Comparison of ENCODE assay signal across 30 cellular contexts in the genomic region with DNA sequence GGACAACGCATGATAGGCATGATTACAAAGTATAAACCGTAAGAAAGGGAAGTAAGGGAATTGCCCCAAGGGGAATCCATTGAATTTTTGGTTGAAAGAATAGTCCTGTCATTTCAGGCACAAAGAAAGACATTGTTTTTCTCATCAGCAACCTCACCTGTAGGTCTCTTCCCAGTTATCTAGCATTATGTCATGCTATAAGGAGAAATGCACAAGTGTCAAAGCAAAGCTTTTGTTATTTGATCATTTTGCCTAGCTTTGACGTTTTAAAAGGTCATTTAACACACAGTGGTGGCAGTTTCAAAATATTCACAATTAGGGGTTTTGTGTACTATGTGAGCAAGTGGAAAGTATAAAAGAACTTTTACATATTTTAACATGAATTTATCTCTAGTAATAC.
"Had no signal": no experiment of that assay in that cellular context is flagged by ENCODE, and none has a peak within 500 bp of the region (broad histone marks: within the 10 kb centered on the region; RNA-seq: fewer than 3 reads in every experiment).

No MANE protein-coding gene starts in this region.

- FAIRE-seq: urothelium cell line had no signal

- DNase-seq: naive thymus-derived CD8-positive, alpha-beta T cell; nephron progenitor cell; occipital lobe; ovary; posterior cingulate gyrus; psoas muscle; right cardiac atrium; right lobe of liver; sigmoid colon; small intestine; stimulated activated CD4-positive, alpha-beta T cell treated with anti-CD3 and anti-CD28 coated beads, Interleukin-15, amount 100 ng/mL, for 24 hours; stimulated activated CD4-positive, alpha-beta T cell treated with anti-CD3 and anti-CD28 coated beads, Interleukin-2, amount 100 ng/mL, for 24 hours; stimulated activated CD4-positive, alpha-beta T cell treated with anti-CD3 and anti-CD28 coated beads, Interleukin-2, amount 100 ng/mL, for 48 hours; stimulated activated CD4-positive, alpha-beta T cell treated with anti-CD3 and anti-CD28 coated beads, Interleukin-4, amount 100 ng/mL, for 24 hours; stimulated activated naive B cell treated with anti-CD40 and anti-IgM and Interleukin-4, amounts not matched to agents 10 μg/mL and 1 μg/mL and 100 μg/mL, for 72 hours; stimulated activated naive CD4-positive, alpha-beta T cell treated with Interleukin-2 at 50 U/mL for 16 hours; stomach; testis; tibial artery; transverse colon; upper lobe of left lung had no signal

- H3K4me1 ChIP-seq: neural progenitor cell, parathyroid adenoma, psoas muscle, right lobe of liver, sigmoid colon, stomach, suprapubic skin, testis, tibial artery, transverse colon, upper lobe of left lung, vagina had no signal

- H3K27me3 Mint-ChIP-seq: naive thymus-derived CD8-positive, alpha-beta T cell; natural killer cell treated with Interleukin-12 subunit alpha and Interleukin-12 subunit beta and Interleukin-15 and Interleukin-18, amount 100 ng/mL, for 72 hours; progenitor cell of endocrine pancreas; stimulated activated naive B cell treated with anti-CD40 and anti-IgM and Interleukin-4, amounts not matched to agents 10 μg/mL and 1 μg/mL and 100 μg/mL, for 72 hours; stimulated activated naive CD8-positive, alpha-beta T cell treated with anti-CD3 and anti-CD28 coated beads, Interleukin-15, Interleukin-2, amounts not matched to agents 100 ng/mL and 50 ng/mL, for 24 hours had no signal

- H2AFZ ChIP-seq: neural progenitor cell, parathyroid adenoma had no signal

- H3K9me3 ChIP-seq: ovary, psoas muscle, right lobe of liver, testis, transverse colon, vagina had no signal

- H3K9ac ChIP-seq: neural progenitor cell, parathyroid adenoma had no signal

- ATAC-seq: naive thymus-derived CD8-positive, alpha-beta T cell; natural killer cell treated with Interleukin-12 subunit alpha and Interleukin-12 subunit beta and Interleukin-15 and Interleukin-18, amount 100 ng/mL, for 72 hours; psoas muscle; right cardiac atrium; right lobe of liver; stimulated activated effector memory CD8-positive, alpha-beta T cell treated with anti-CD3 and anti-CD28 coated beads, Interleukin-12 subunit alpha, Interleukin-12 subunit beta, amount 100 ng/mL, for 72 hours; stimulated activated naive B cell treated with anti-CD40 and anti-IgM and Interleukin-4, amounts not matched to agents 10 μg/mL and 1 μg/mL and 100 μg/mL, for 72 hours had no signal

- H3K36me3 ChIP-seq: neural progenitor cell, ovary, right lobe of liver, sigmoid colon, stomach, suprapubic skin, tibial artery, transverse colon, upper lobe of left lung, vagina had no signal

- H3K27ac Mint-ChIP-seq: naive thymus-derived CD8-positive, alpha-beta T cell; natural killer cell treated with Interleukin-12 subunit alpha and Interleukin-12 subunit beta and Interleukin-15 and Interleukin-18, amount 100 ng/mL, for 72 hours; nephron progenitor cell; neural progenitor cell; progenitor cell of endocrine pancreas; stimulated activated effector memory CD8-positive, alpha-beta T cell treated with anti-CD3 and anti-CD28 coated beads, Interleukin-12 subunit alpha, Interleukin-12 subunit beta, amount 100 ng/mL, for 72 hours; stimulated activated naive B cell treated with anti-CD40 and anti-IgM and Interleukin-4, amounts not matched to agents 10 μg/mL and 1 μg/mL and 100 μg/mL, for 72 hours; stimulated activated naive CD8-positive, alpha-beta T cell treated with anti-CD3 and anti-CD28 coated beads, Interleukin-15, Interleukin-2, amounts not matched to agents 100 ng/mL and 50 ng/mL, for 24 hours had no signal

- H3K36me3 Mint-ChIP-seq: stimulated activated effector memory CD8-positive, alpha-beta T cell treated with anti-CD3 and anti-CD28 coated beads, Interleukin-12 subunit alpha, Interleukin-12 subunit beta, amount 100 ng/mL, for 72 hours; stimulated activated naive B cell treated with anti-CD40 and anti-IgM and Interleukin-4, amounts not matched to agents 10 μg/mL and 1 μg/mL and 100 μg/mL, for 72 hours had no signal

- H3K4me2 ChIP-seq: neural progenitor cell had no signal

- H3K4me1 Mint-ChIP-seq: naive thymus-derived CD8-positive, alpha-beta T cell; nephron progenitor cell; neural progenitor cell; stimulated activated effector memory CD8-positive, alpha-beta T cell treated with anti-CD3 and anti-CD28 coated beads, Interleukin-12 subunit alpha, Interleukin-12 subunit beta, amount 100 ng/mL, for 72 hours; stimulated activated naive B cell treated with anti-CD40 and anti-IgM and Interleukin-4, amounts not matched to agents 10 μg/mL and 1 μg/mL and 100 μg/mL, for 72 hours had no signal

- H3K4me3 Mint-ChIP-seq: naive thymus-derived CD8-positive, alpha-beta T cell; natural killer cell treated with Interleukin-12 subunit alpha and Interleukin-12 subunit beta and Interleukin-15 and Interleukin-18, amount 100 ng/mL, for 72 hours; nephron progenitor cell; neural progenitor cell; stimulated activated effector memory CD8-positive, alpha-beta T cell treated with anti-CD3 and anti-CD28 coated beads, Interleukin-12 subunit alpha, Interleukin-12 subunit beta, amount 100 ng/mL, for 72 hours; stimulated activated naive B cell treated with anti-CD40 and anti-IgM and Interleukin-4, amounts not matched to agents 10 μg/mL and 1 μg/mL and 100 μg/mL, for 72 hours; stimulated activated naive CD8-positive, alpha-beta T cell treated with anti-CD3 and anti-CD28 coated beads, Interleukin-15, Interleukin-2, amounts not matched to agents 100 ng/mL and 50 ng/mL, for 24 hours had no signal

- H3K27ac ChIP-seq: neural progenitor cell, ovary, parathyroid adenoma, psoas muscle, right lobe of liver, sigmoid colon, stomach, suprapubic skin, testis, tibial artery, transverse colon, upper lobe of left lung, vagina had no signal

- H3K27me3 ChIP-seq: neural progenitor cell, ovary, right lobe of liver, sigmoid colon, stomach, suprapubic skin, testis, tibial artery, transverse colon, upper lobe of left lung, vagina had no signal

- H3K79me2 ChIP-seq: parathyroid adenoma had no signal

- H3K4me3 ChIP-seq: neural progenitor cell, ovary, psoas muscle, right lobe of liver, sigmoid colon, stomach, suprapubic skin, testis, tibial artery, transverse colon, upper lobe of left lung, vagina had no signal
